ENCODE assay signal across 10 cellular contexts in genomic region chr5:138467711-138468132, GRCh38. TPM values are rescaled to one million over a fixed set of nuclear protein-coding genes. Genes with fewer than 3 reads are reported as not detected.
A peak's percentile ranks its signal among the peaks of the same experiment; 100 is the strongest.
DNase-seq lines count a peak whose midpoint lies in the region; ATAC-seq and TF ChIP-seq lines count a peak whose summit lies in the region.
"Had no signal": no experiment of that assay in that cellular context is flagged by ENCODE, and none has a peak within 500 bp of the region (broad histone marks: within the 10 kb centered on the region; RNA-seq: fewer than 3 reads in every experiment).

No MANE protein-coding gene starts in this region.

- H3K27me3 ChIP-seq in HUES64 (ENCODE audit: insufficient read depth, low read length) = peaks cover 21% of the 10 kb centered on the region

- TF ChIP-seq CTCF in AG10803 (conservative IDR thresholded peaks at IDR 0.05; ENCODE audit: low read length) = no peak
- no peak for TF ChIP-seq CTCF in coronary artery (IDR thresholded peaks at IDR 0.05)
- no peak for TF ChIP-seq CTCF in nephron (IDR thresholded peaks at IDR 0.05; ENCODE audit: unreplicated experiment in 3 of 3)

- peak overlapping the region in 1 of 3 experiments; percentile 53 for H3K27ac Mint-ChIP-seq in nephron

- peak; percentile 63 for DNase-seq in AG10803 (ENCODE audit: low read depth)
- DNase-seq in coronary artery (ENCODE audit: low spot score) = no peak
- no peak for DNase-seq in activated effector memory CD4-positive, alpha-beta T cell treated with Interleukin-2 at 50 U/mL for 16 hours
- no peak for DNase-seq in NCI-H1105 (lab: John Stamatoyannopoulos, UW)
- DNase-seq: cortex of kidney, retina had no signal

- H3K27ac ChIP-seq in HUES64 (ENCODE audit: low read depth, low read length) = no peak overlapping the region
- H3K27ac ChIP-seq in coronary artery = no peak overlapping the region

- H3K36me3 ChIP-seq in HUES64 (ENCODE audit: insufficient read depth, low read length) = no peaks in the 10 kb centered on the region

- peaks cover 29% of the 10 kb centered on the region for H3K27me3 Mint-ChIP-seq in nephron (ENCODE audit: low read depth)

- no peaks in the 10 kb centered on the region for H3K9me3 Mint-ChIP-seq in nephron

- ATAC-seq in GM19397 (IDR thresholded peaks at IDR 0.05; ENCODE audit: unreplicated experiment) (no peak), GM21576 (IDR thresholded peaks at IDR 0.05; ENCODE audit: unreplicated experiment) (no peak)

- H3K9ac ChIP-seq in HUES64 (ENCODE audit: low read depth, low read length) = no peak overlapping the region

- H3K4me3 ChIP-seq in AG10803 (ENCODE audit: low read length) = peak overlapping the region; percentile 84
- 0 out of 2 replicates have a peak overlapping the region, but pooled peaks have one; percentile 74 for H3K4me3 ChIP-seq in HUES64 (ENCODE audit: low read length)
- H3K4me3 ChIP-seq in coronary artery = peak overlapping the region; percentile 87

- H3K4me1 Mint-ChIP-seq in nephron = peaks cover 27% of the 10 kb centered on the region

- H3K4me3 Mint-ChIP-seq in nephron = peak overlapping the region; percentile 88 to 93 (median 92)

- no peaks in the 10 kb centered on the region; the same call in 1 of the 2 replicates for H3K4me1 ChIP-seq in HUES64 (ENCODE audit: insufficient read depth, low read length)

- H3K9me3 ChIP-seq in HUES64 (ENCODE audit: insufficient read depth, low read depth, low read length) = no peaks in the 10 kb centered on the region

- peaks cover 25% of the 10 kb centered on the region for H3K36me3 Mint-ChIP-seq in nephron (ENCODE audit: low read depth)

- WGBS in HUES64 = 86% methylated on average over 13 of the region's 14 CpGs

RNA-seq across cellular contexts. Expression of gene EGR1, which starts 2.4 kb away (rescaled TPM):
- 10.5 TPM for polyA plus RNA-seq in HUES64 (2013, experiment 1 of 2)
- 7.4 TPM for polyA plus RNA-seq in HUES64 (2013, experiment 2 of 2)

RNA-seq across cellular contexts. Expression of gene REEP2, which starts 28.9 kb away (rescaled TPM):
- polyA plus RNA-seq in HUES64 (2013, experiment 1 of 2) = 24.9 TPM
- polyA plus RNA-seq in HUES64 (2013, experiment 2 of 2) = 31.8 TPM
